In genomic region chr10:78991187-78991586, GRCh38 we compare ENCODE assay signal across 11 cellular contexts.
DNase-seq lines count a peak whose midpoint lies in the region; ATAC-seq and TF ChIP-seq lines count a peak whose summit lies in the region.
"Had no signal": no experiment of that assay in that cellular context is flagged by ENCODE, and none has a peak within 500 bp of the region (broad histone marks: within the 10 kb centered on the region; RNA-seq: fewer than 3 reads in every experiment).

No MANE protein-coding gene starts in this region.

- no peaks in the 10 kb centered on the region for H3K9me2 ChIP-seq in DOHH2 (replicated peaks; ENCODE audit: control insufficient read depth, low read length)

- no peak overlapping the region for H3K27ac Mint-ChIP-seq in effector memory CD8-positive, alpha-beta T cell

- no peaks in the 10 kb centered on the region for H3K9me3 ChIP-seq in DOHH2 (ENCODE audit: control insufficient read depth, insufficient read depth, low read length)
- H3K9me3 ChIP-seq in right atrium auricular region: no peaks in the 10 kb centered on the region

- no peaks in the 10 kb centered on the region for H3K9me3 Mint-ChIP-seq in effector memory CD8-positive, alpha-beta T cell

- H3K4me1 ChIP-seq in DOHH2 (ENCODE audit: control insufficient read depth, low read length) (peaks cover 55% of the 10 kb centered on the region), right atrium auricular region (no peaks in the 10 kb centered on the region)

- H3K4me2 ChIP-seq in DOHH2 (ENCODE audit: low read length): peak overlapping the region; percentile 77

- TF ChIP-seq CTCF in DOHH2 (IDR thresholded peaks at IDR 0.05; ENCODE audit: low read depth, low read length, poor library complexity, severe bottlenecking): no peak
- no peak for TF ChIP-seq CTCF in right atrium auricular region (IDR thresholded peaks at IDR 0.05)

- peaks cover 2 to 4% of the 10 kb centered on the region in 2 donors for H3K27me3 Mint-ChIP-seq in effector memory CD8-positive, alpha-beta T cell

- no peak overlapping the region for H3K4me3 Mint-ChIP-seq in effector memory CD8-positive, alpha-beta T cell

- H3K36me3 Mint-ChIP-seq in effector memory CD8-positive, alpha-beta T cell (ENCODE audit: insufficient read depth): peaks cover 2% of the 10 kb centered on the region

- H3K4me1 Mint-ChIP-seq in effector memory CD8-positive, alpha-beta T cell (ENCODE audit: low read depth in 2 of 2): no peaks in the 10 kb centered on the region

- H3K27me3 ChIP-seq in DOHH2 (ENCODE audit: control insufficient read depth, low read length) (peaks cover 49% of the 10 kb centered on the region), right atrium auricular region (no peaks in the 10 kb centered on the region)

- peaks cover 9% of the 10 kb centered on the region; the same call in 1 of the 2 replicates for H3F3A ChIP-seq in DOHH2 (ENCODE audit: control insufficient read depth, insufficient read depth)

- H3K4me3 ChIP-seq in DOHH2 (ENCODE audit: low read length) (peak overlapping the region; percentile 60), right atrium auricular region (no peak overlapping the region)

- no peaks in the 10 kb centered on the region; the same call in 1 of the 2 replicates for H4K20me1 ChIP-seq in DOHH2 (ENCODE audit: control insufficient read depth, insufficient read depth, low read depth, low read length)

- no peaks in the 10 kb centered on the region for H3K36me3 ChIP-seq in DOHH2 (ENCODE audit: control insufficient read depth, low read length)
- no peaks in the 10 kb centered on the region for H3K36me3 ChIP-seq in right atrium auricular region

- peak overlapping the region; percentile 37; the same call in 1 of the 2 replicates for H3K27ac ChIP-seq in DOHH2 (ENCODE audit: low read depth, low read length)
- H3K27ac ChIP-seq in right atrium auricular region: no peak overlapping the region

- DNase-seq in HT1080 (ENCODE audit: low read depth) (peak; percentile 63), right atrium auricular region (ENCODE audit: low spot score) (no peak), AG08396 (ENCODE audit: low spot score) (no peak), MV-4-11 (lab: John Stamatoyannopoulos, UW) (no peak)
- DNase-seq in effector memory CD8-positive, alpha-beta T cell: no peak
- DNase-seq: activated naive CD4-positive, alpha-beta T cell treated with Interleukin-2 at 50 U/mL for 16 hours; stimulated activated CD4-positive, alpha-beta T cell treated with anti-CD3 and anti-CD28 coated beads, Interleukin-1b, Interleukin-23, amount 100 ng/mL, for 48 hours; SW 1271 had no signal

- ATAC-seq in GM21390 (IDR thresholded peaks at IDR 0.05; ENCODE audit: unreplicated experiment) (peak; percentile 80), GM18858 (IDR thresholded peaks at IDR 0.05; ENCODE audit: unreplicated experiment) (no peak)
- peak; percentile 16 for ATAC-seq in effector memory CD8-positive, alpha-beta T cell (replicated peaks)

- H3K79me2 ChIP-seq in DOHH2 (ENCODE audit: control insufficient read depth, low read length): no peaks in the 10 kb centered on the region
